ENCODE assay signal across 8 cellular contexts in the genomic region with DNA sequence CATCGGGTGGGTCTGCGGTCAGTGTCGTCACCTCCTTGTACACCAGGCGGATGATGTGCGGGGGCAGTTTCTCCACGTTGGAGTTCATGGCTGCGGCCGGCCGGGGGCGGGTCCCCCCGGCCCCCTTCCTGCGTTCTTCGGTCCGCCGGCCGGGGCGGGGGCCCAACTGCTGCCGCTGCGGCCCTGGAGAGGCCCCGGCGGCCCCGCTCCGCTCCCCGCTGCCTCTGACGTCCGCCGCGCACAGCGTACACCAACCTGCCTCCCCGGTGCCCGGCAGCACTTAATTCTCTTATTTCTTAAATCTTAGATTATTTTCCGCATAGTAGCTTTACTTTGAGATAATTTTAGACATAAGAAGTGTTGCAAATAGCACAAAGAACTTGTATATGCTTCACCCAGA. TPM values are rescaled to one million over a fixed set of nuclear protein-coding genes. Genes with fewer than 3 reads are reported as not detected.
"Had no signal": no experiment of that assay in that cellular context is flagged by ENCODE, and none has a peak within 500 bp of the region (broad histone marks: within the 10 kb centered on the region; RNA-seq: fewer than 3 reads in every experiment).

No MANE protein-coding gene starts in this region.

RNA-seq across cellular contexts. Expression of gene TBC1D26, which starts 27.3 kb away (rescaled TPM):
- total RNA-seq: OCI-LY7, PC-3, Right ventricle myocardium inferior, Right ventricle myocardium superior, RPMI7951, SJSA1, SK-MEL-5 had no signal
- polyA plus RNA-seq: SK-N-SH had no signal
